Comparison of ENCODE assay signal across 8 cellular contexts in the genomic region with DNA sequence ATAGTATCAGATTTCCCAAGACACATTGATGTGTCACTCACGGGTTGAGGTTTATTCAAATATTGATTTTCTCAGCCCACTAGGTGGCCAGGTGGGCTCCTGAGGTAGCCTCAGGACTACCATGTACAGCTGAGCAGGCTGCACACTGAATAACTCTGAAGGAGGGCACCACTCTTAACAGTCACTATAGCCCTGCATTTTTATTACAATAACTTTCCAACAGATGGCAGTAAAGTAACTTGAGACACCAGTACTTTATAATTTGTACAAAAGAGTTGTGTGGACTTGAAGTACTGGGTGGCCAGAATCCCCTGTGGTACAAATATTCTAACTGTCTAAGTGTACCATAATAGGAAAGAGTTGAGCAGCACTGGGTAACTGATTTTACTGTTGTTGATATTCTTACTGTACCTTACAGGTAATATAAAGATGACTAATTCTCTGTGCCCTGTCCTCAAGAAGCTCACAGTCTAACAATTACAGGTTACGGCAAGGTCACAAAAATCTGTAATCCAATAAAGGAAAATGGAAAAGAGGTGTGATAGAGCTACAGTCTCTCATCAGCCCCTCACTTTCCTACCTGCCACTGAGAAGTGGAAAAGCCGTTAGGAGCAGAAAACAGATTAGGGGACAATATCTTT.
DNase-seq lines count a peak whose midpoint lies in the region; TF ChIP-seq lines count a peak whose summit lies in the region.

No MANE protein-coding gene starts in this region.

- peaks cover 24% of the 10 kb centered on the region for H3K4me1 Mint-ChIP-seq in chondrocyte (ENCODE audit: low read depth)
- peaks cover 9% of the 10 kb centered on the region for H3K4me1 Mint-ChIP-seq in mesothelial cell of epicardium

- H3K36me3 Mint-ChIP-seq in chondrocyte (ENCODE audit: low read depth) = peaks cover 2% of the 10 kb centered on the region
- H3K36me3 Mint-ChIP-seq in mesothelial cell of epicardium = peaks cover 7% of the 10 kb centered on the region

- no peaks in the 10 kb centered on the region for H3K9me3 Mint-ChIP-seq in chondrocyte (ENCODE audit: low read depth)
- H3K9me3 Mint-ChIP-seq in mesothelial cell of epicardium = no peaks in the 10 kb centered on the region

- H3K27me3 Mint-ChIP-seq in chondrocyte (ENCODE audit: low read depth) = no peaks in the 10 kb centered on the region
- H3K27me3 Mint-ChIP-seq in mesothelial cell of epicardium (ENCODE audit: low read depth) = no peaks in the 10 kb centered on the region

- H3K4me3 Mint-ChIP-seq in chondrocyte (ENCODE audit: unreplicated experiment) (no peak overlapping the region), mesothelial cell of epicardium (no peak overlapping the region)

- DNase-seq in Ammon's horn (ENCODE audit: low spot score) (peak; percentile 13), GM13976 (ENCODE audit: low spot score) (peak; percentile 42), NCI-H69 (lab: John Stamatoyannopoulos, UW) (peak; percentile 84), chondrocyte (ENCODE audit: low spot score) (no peak), mesothelial cell of epicardium (ENCODE audit: low spot score in 2 of 2, unreplicated experiment in 2 of 2) (no peak), mucosa of gallbladder (ENCODE audit: low spot score) (no peak)
- no peak for DNase-seq in effector CD4-positive, alpha-beta T cell
- no peak for DNase-seq in activated CD4-positive, CD25-positive, alpha-beta regulatory T cell treated with anti-CD3 and anti-CD28 coated beads, Interleukin-2, amount 50 U/mL, for 72 hours

- H3K27ac Mint-ChIP-seq in chondrocyte (ENCODE audit: unreplicated experiment) = no peak overlapping the region
- H3K27ac Mint-ChIP-seq in mesothelial cell of epicardium = no peak overlapping the region

- in situ Hi-C loops in GM13976 (cut with MboI; ENCODE audit: low sequenced_read_pairs, unreplicated experiment) = no loop called here

- TF ChIP-seq CTCF in GM13976 (IDR thresholded peaks at IDR 0.05; ENCODE audit: borderline replicate concordance, control extremely low read depth, extremely low read depth, insufficient read depth, missing control alignments) (no peak), chondrocyte (IDR thresholded peaks at IDR 0.05) (peak; percentile 83), mesothelial cell of epicardium (IDR thresholded peaks at IDR 0.05; ENCODE audit: unreplicated experiment) (peak; percentile 28)

Comparison
In these comparisons a context has a peak if more than half of its experiments do, and no peak if none do; other contexts are left out.
1. DNase-seq: peak in Ammon's horn (single experiment), GM13976 (single experiment) and NCI-H69 (single experiment); none in chondrocyte (single experiment), mesothelial cell of epicardium (0 of 2), mucosa of gallbladder (single experiment), effector CD4-positive, alpha-beta T cell (single experiment) and activated CD4-positive, CD25-positive, alpha-beta regulatory T cell treated with anti-CD3 and anti-CD28 coated beads, Interleukin-2, amount 50 U/mL, for 72 hours (single experiment).